ENCODE assay signal across 2 cellular contexts in genomic region chr10:52099026-52099600, GRCh38.
TF ChIP-seq lines count a peak whose summit lies in the region.

No MANE protein-coding gene starts in this region.

TF ChIP-seq in A549, 52 proteins besides CTCF, POLR2A, EP300 and RAD21:
- no peak for TF ChIP-seq E2F6 (IDR thresholded peaks at IDR 0.05; ENCODE audit: borderline replicate concordance, low read depth)
- TF ChIP-seq FOSL2 (IDR thresholded peaks at IDR 0.05) = no peak
- TF ChIP-seq FOSL2 (CRISPR knock-in tag; IDR thresholded peaks at IDR 0.05) = peak; percentile 31; the same call in 1 of the 2 replicates

TF ChIP-seq in HEK293, 187 proteins besides CTCF, POLR2A, EP300 and RAD21 (continued from another document):
- TF ChIP-seq HIC1 (tag by site-specific recombination; IDR thresholded peaks at IDR 0.05) = peak; percentile 56; the same call in 1 of the 2 replicates
- TF ChIP-seq PRDM1 (tag by site-specific recombination; IDR thresholded peaks at IDR 0.05) = 0 out of 2 replicates have a peak, but pooled peaks have one; percentile 10
- no peak for TF ChIP-seq ZNF600 (tag by site-specific recombination; IDR thresholded peaks at IDR 0.05)
- TF ChIP-seq BCL11A (tag by site-specific recombination; IDR thresholded peaks at IDR 0.05; ENCODE audit: low read depth) = no peak
- 0 out of 2 replicates have a peak, but pooled peaks have one; percentile 33 for TF ChIP-seq ZFP37 (tag by site-specific recombination; IDR thresholded peaks at IDR 0.05)
- TF ChIP-seq FEZF1 (tag by site-specific recombination; IDR thresholded peaks at IDR 0.05) = peak; percentile 25; the same call in 1 of the 2 replicates
- TF ChIP-seq PRDM6 (tag by site-specific recombination; IDR thresholded peaks at IDR 0.05) = peak; percentile 57
